In the genomic region with DNA sequence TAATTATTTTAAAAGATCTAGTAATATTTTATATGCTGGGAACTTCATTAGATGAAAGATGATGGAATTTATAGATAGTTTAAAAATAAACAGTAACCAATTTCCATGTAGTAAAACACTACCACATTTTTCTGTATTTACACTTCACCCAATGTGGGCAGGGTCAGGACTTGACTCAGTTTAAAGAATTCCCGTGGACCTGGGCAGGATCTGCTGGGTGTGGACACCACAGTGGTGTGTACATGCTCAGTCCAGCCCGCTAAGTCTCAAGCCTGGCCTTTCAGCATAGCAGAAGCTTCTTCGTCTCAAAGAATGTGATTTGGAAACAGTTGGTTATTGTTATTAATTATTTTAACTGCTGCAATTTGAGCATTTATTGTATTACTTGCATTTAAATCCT, we compare ENCODE assay signal across 10 cellular contexts.
A peak's percentile ranks its signal among the peaks of the same experiment; 100 is the strongest.
DNase-seq lines count a peak whose midpoint lies in the region; TF ChIP-seq lines count a peak whose summit lies in the region.
"Had no signal": no experiment of that assay in that cellular context is flagged by ENCODE, and none has a peak within 500 bp of the region (broad histone marks: within the 10 kb centered on the region; RNA-seq: fewer than 3 reads in every experiment).

No MANE protein-coding gene starts in this region.

- CTCF ChIA-PET in Caco-2 (lab: Charles Lee): no interaction called here

- TF ChIP-seq POLR2A in vagina (IDR thresholded peaks at IDR 0.05): no peak

- H3K27me3 ChIP-seq in SJCRH30 (no peaks in the 10 kb centered on the region), muscle layer of colon (ENCODE audit: control insufficient read depth in 1 of 2, insufficient read depth in 2 of 2, low read length in 2 of 2) (no peaks in the 10 kb centered on the region), vagina (no peaks in the 10 kb centered on the region), Caco-2 (replicated peaks; ENCODE audit: control insufficient read depth, insufficient read depth, low read length) (no peaks in the 10 kb centered on the region)

- H3K36me3 Mint-ChIP-seq in Caco-2 (ENCODE audit: insufficient read depth, unreplicated experiment): peaks cover 7% of the 10 kb centered on the region

- peak in 1 of 2 experiments; percentile 13 for DNase-seq in SJCRH30
- peak; percentile 61 for DNase-seq in fibroblast of mammary gland (ENCODE audit: low read depth)
- DNase-seq in vagina (ENCODE audit: extremely low spot score in 2 of 2): no peak
- DNase-seq in Caco-2: no peak
- no peak for DNase-seq in NCI-H1092 (lab: John Stamatoyannopoulos, UW)
- no peak for DNase-seq in posterior vena cava (ENCODE audit: low spot score)
- DNase-seq: anterior cingulate cortex, NCI-H2171 treated with DMSO at 0.1 percent for 48 hours had no signal

- H3K4me1 ChIP-seq in SJCRH30 (peaks cover 30% of the 10 kb centered on the region), muscle layer of colon (ENCODE audit: insufficient read depth, low read length) (peaks cover 35% of the 10 kb centered on the region), vagina (peaks cover 45% of the 10 kb centered on the region), Caco-2 (peaks cover 24% of the 10 kb centered on the region)

- no peak overlapping the region for H3K9ac ChIP-seq in muscle layer of colon (ENCODE audit: low read length)
- H3K9ac ChIP-seq: KMS-11 had no signal

- H3K9me3 ChIP-seq in SJCRH30 (replicated peaks) (no peaks in the 10 kb centered on the region), muscle layer of colon (ENCODE audit: low read length) (no peaks in the 10 kb centered on the region), vagina (no peaks in the 10 kb centered on the region), Caco-2 (no peaks in the 10 kb centered on the region)

- H3K27ac ChIP-seq in SJCRH30 (peak overlapping the region; percentile 28; the same call in 1 of the 2 replicates), muscle layer of colon (ENCODE audit: low read depth, low read length) (peak overlapping the region; percentile 37), vagina (peak overlapping the region; percentile 76)
- H3K27ac ChIP-seq: KMS-11 had no signal

- intact Hi-C loops in vagina (cut with DNase I) (loop anchor here (1.0 kb wide), 1 partner anchor 28 kb away; no protein-coding TSS in a partner anchor), Caco-2 (cut with micrococcal nuclease; ENCODE audit: unreplicated experiment) (no loop called here), posterior vena cava (cut with DNase I) (no loop called here)

- TF ChIP-seq CTCF in fibroblast of mammary gland (conservative IDR thresholded peaks at IDR 0.05; ENCODE audit: control insufficient read depth, insufficient read depth, low read depth, low read length) (no peak), vagina (IDR thresholded peaks at IDR 0.05) (no peak), Caco-2 (IDR thresholded peaks at IDR 0.05; ENCODE audit: insufficient read depth in 1 of 2, low read depth in 1 of 2, low read length in 1 of 2, severe bottlenecking in 1 of 2, unreplicated experiment in 1 of 2) (no peak)

- H3K27ac Mint-ChIP-seq in Caco-2 (ENCODE audit: unreplicated experiment): no peak overlapping the region

- H3K4me3 Mint-ChIP-seq in Caco-2 (ENCODE audit: unreplicated experiment): no peak overlapping the region

- H3K9me3 Mint-ChIP-seq in Caco-2 (ENCODE audit: unreplicated experiment): no peaks in the 10 kb centered on the region

- BruUV-seq in Caco-2 (replicated peaks; lab: Mats Ljungman, UMichigan): no TSS peak

- H3K4me1 Mint-ChIP-seq in Caco-2 (ENCODE audit: low read depth, unreplicated experiment): peaks cover 15% of the 10 kb centered on the region

- H3K36me3 ChIP-seq in SJCRH30 (0 out of 2 replicates have a peak, but pooled peaks cover 3% of the 10 kb centered on the region), muscle layer of colon (ENCODE audit: insufficient read depth, low read length) (peaks cover 31% of the 10 kb centered on the region), vagina (peaks cover 0 to 8% of the 10 kb centered on the region in 2 donors), Caco-2 (ENCODE audit: control insufficient read depth, insufficient read depth, low read length) (peaks cover 1% of the 10 kb centered on the region; the same call in 1 of the 2 replicates)

- H3K27me3 Mint-ChIP-seq in Caco-2 (ENCODE audit: insufficient read depth, unreplicated experiment): no peaks in the 10 kb centered on the region

- H3K4me3 ChIP-seq in SJCRH30 (no peak overlapping the region), fibroblast of mammary gland (ENCODE audit: control insufficient read depth, low read depth, low read length) (no peak overlapping the region), muscle layer of colon (ENCODE audit: low read depth in 1 of 2, low read length in 2 of 2) (no peak overlapping the region), vagina (no peak overlapping the region), Caco-2 (ENCODE audit: low read depth, low read length) (no peak overlapping the region)

- POLR2A ChIA-PET in Caco-2 (lab: Charles Lee): no interaction called here
